ENCODE assay signal across 1 cellular context in the genomic region with DNA sequence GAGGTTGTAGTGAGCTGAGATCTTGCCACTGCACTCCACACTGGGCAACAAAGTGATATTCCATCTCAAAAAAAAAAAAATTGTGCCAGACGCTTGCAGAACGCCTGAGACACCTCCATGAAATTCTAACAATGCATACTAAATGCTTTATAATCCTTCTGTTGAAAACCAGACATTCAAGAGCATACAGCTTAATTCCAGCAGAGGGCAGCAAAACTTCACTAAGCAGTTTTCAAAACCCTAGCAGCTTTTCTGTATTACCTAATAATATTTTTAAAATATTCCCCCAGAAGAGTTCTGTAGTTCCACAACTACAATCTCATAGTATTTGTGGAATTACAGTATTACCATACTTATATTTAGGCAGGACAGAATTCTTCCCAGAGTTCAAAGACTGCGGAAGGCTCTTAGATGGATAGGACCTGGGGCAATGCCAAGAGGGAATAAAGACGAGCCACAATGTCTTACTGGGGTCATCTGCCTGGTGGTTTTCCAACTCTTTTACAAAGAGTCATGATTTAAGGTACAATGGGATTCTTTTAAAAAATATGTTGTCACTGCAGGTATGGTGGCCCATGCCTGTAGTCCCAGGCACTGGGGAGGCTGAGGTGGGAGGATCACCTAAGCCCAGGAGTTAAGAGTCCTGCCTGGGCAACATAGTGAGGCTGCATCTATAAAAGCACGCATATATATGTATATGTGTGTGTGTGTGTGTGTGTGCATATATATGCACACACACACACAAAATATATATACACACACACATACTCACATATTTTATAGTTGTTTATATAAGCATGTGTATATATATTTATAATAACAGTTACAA.
A peak's percentile ranks its signal among the peaks of the same experiment; 100 is the strongest.
TF ChIP-seq lines count a peak whose summit lies in the region.

No MANE protein-coding gene starts in this region.

TF ChIP-seq in GM12878, 131 proteins besides CTCF, POLR2A, EP300 and RAD21 (continued from another document):
- TF ChIP-seq, protein P1, sequence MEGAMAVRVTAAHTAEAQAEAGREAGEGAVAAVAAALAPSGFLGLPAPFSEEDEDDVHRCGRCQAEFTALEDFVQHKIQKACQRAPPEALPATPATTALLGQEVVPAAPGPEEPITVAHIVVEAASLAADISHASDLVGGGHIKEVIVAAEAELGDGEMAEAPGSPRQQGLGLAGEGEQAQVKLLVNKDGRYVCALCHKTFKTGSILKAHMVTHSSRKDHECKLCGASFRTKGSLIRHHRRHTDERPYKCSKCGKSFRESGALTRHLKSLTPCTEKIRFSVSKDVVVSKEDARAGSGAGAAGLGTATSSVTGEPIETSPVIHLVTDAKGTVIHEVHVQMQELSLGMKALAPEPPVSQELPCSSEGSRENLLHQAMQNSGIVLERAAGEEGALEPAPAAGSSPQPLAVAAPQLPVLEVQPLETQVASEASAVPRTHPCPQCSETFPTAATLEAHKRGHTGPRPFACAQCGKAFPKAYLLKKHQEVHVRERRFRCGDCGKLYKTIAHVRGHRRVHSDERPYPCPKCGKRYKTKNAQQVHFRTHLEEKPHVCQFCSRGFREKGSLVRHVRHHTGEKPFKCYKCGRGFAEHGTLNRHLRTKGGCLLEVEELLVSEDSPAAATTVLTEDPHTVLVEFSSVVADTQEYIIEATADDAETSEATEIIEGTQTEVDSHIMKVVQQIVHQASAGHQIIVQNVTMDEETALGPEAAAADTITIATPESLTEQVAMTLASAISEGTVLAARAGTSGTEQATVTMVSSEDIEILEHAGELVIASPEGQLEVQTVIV (IDR thresholded peaks at IDR 0.05; ENCODE audit: borderline replicate concordance, partially characterized antibody), result no peak
- TF ChIP-seq MEF2A (IDR thresholded peaks at IDR 0.05; ENCODE audit: insufficient read depth, low read depth, low read length) (no peak), TCF12 (IDR thresholded peaks at IDR 0.05; ENCODE audit: low read depth, low read length) (no peak), FOXM1 (IDR thresholded peaks at IDR 0.05; ENCODE audit: low read depth, low read length) (peak; percentile 50; the same call in 1 of the 2 replicates), CBX3 (IDR thresholded peaks at IDR 0.05; ENCODE audit: borderline replicate concordance, low read depth) (no peak), YY1 (IDR thresholded peaks at IDR 0.05; ENCODE audit: low read depth, low read length) (peak; percentile 22; the same call in 1 of the 2 replicates), SMC3 (IDR thresholded peaks at IDR 0.05; ENCODE audit: borderline replicate concordance, low read length) (peak; percentile 99), KLF5 (IDR thresholded peaks at IDR 0.05; ENCODE audit: partially characterized antibody) (no peak), CEBPB (IDR thresholded peaks at IDR 0.05; ENCODE audit: borderline replicate concordance in 1 of 2, low read depth in 2 of 2, low read length in 2 of 2) (no peak), RUNX3 (IDR thresholded peaks at IDR 0.05; ENCODE audit: low read length) (peak; percentile 28; the same call in 1 of the 2 replicates), NFXL1 (IDR thresholded peaks at IDR 0.05; ENCODE audit: borderline replicate concordance) (no peak), CEBPZ (IDR thresholded peaks at IDR 0.05; ENCODE audit: low read depth, low read length) (no peak), GABPA (IDR thresholded peaks at IDR 0.05; ENCODE audit: low read depth) (no peak)
- TF ChIP-seq, protein P2, sequence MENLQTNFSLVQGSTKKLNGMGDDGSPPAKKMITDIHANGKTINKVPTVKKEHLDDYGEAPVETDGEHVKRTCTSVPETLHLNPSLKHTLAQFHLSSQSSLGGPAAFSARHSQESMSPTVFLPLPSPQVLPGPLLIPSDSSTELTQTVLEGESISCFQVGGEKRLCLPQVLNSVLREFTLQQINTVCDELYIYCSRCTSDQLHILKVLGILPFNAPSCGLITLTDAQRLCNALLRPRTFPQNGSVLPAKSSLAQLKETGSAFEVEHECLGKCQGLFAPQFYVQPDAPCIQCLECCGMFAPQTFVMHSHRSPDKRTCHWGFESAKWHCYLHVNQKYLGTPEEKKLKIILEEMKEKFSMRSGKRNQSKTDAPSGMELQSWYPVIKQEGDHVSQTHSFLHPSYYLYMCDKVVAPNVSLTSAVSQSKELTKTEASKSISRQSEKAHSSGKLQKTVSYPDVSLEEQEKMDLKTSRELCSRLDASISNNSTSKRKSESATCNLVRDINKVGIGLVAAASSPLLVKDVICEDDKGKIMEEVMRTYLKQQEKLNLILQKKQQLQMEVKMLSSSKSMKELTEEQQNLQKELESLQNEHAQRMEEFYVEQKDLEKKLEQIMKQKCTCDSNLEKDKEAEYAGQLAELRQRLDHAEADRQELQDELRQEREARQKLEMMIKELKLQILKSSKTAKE (IDR thresholded peaks at IDR 0.05; ENCODE audit: low read depth, poor library complexity, severe bottlenecking), result peak; percentile 38
- TF ChIP-seq, protein P3, sequence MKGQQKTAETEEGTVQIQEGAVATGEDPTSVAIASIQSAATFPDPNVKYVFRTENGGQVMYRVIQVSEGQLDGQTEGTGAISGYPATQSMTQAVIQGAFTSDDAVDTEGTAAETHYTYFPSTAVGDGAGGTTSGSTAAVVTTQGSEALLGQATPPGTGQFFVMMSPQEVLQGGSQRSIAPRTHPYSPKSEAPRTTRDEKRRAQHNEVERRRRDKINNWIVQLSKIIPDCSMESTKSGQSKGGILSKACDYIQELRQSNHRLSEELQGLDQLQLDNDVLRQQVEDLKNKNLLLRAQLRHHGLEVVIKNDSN (IDR thresholded peaks at IDR 0.05; ENCODE audit: borderline replicate concordance, extremely low read length, insufficient read depth, low read depth, low read length), result no peak
- TF ChIP-seq, protein P4, sequence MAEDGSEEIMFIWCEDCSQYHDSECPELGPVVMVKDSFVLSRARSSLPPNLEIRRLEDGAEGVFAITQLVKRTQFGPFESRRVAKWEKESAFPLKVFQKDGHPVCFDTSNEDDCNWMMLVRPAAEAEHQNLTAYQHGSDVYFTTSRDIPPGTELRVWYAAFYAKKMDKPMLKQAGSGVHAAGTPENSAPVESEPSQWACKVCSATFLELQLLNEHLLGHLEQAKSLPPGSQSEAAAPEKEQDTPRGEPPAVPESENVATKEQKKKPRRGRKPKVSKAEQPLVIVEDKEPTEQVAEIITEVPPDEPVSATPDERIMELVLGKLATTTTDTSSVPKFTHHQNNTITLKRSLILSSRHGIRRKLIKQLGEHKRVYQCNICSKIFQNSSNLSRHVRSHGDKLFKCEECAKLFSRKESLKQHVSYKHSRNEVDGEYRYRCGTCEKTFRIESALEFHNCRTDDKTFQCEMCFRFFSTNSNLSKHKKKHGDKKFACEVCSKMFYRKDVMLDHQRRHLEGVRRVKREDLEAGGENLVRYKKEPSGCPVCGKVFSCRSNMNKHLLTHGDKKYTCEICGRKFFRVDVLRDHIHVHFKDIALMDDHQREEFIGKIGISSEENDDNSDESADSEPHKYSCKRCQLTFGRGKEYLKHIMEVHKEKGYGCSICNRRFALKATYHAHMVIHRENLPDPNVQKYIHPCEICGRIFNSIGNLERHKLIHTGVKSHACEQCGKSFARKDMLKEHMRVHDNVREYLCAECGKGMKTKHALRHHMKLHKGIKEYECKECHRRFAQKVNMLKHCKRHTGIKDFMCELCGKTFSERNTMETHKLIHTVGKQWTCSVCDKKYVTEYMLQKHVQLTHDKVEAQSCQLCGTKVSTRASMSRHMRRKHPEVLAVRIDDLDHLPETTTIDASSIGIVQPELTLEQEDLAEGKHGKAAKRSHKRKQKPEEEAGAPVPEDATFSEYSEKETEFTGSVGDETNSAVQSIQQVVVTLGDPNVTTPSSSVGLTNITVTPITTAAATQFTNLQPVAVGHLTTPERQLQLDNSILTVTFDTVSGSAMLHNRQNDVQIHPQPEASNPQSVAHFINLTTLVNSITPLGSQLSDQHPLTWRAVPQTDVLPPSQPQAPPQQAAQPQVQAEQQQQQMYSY (CRISPR knock-in tag; IDR thresholded peaks at IDR 0.05), result no peak
- TF ChIP-seq, protein P5, sequence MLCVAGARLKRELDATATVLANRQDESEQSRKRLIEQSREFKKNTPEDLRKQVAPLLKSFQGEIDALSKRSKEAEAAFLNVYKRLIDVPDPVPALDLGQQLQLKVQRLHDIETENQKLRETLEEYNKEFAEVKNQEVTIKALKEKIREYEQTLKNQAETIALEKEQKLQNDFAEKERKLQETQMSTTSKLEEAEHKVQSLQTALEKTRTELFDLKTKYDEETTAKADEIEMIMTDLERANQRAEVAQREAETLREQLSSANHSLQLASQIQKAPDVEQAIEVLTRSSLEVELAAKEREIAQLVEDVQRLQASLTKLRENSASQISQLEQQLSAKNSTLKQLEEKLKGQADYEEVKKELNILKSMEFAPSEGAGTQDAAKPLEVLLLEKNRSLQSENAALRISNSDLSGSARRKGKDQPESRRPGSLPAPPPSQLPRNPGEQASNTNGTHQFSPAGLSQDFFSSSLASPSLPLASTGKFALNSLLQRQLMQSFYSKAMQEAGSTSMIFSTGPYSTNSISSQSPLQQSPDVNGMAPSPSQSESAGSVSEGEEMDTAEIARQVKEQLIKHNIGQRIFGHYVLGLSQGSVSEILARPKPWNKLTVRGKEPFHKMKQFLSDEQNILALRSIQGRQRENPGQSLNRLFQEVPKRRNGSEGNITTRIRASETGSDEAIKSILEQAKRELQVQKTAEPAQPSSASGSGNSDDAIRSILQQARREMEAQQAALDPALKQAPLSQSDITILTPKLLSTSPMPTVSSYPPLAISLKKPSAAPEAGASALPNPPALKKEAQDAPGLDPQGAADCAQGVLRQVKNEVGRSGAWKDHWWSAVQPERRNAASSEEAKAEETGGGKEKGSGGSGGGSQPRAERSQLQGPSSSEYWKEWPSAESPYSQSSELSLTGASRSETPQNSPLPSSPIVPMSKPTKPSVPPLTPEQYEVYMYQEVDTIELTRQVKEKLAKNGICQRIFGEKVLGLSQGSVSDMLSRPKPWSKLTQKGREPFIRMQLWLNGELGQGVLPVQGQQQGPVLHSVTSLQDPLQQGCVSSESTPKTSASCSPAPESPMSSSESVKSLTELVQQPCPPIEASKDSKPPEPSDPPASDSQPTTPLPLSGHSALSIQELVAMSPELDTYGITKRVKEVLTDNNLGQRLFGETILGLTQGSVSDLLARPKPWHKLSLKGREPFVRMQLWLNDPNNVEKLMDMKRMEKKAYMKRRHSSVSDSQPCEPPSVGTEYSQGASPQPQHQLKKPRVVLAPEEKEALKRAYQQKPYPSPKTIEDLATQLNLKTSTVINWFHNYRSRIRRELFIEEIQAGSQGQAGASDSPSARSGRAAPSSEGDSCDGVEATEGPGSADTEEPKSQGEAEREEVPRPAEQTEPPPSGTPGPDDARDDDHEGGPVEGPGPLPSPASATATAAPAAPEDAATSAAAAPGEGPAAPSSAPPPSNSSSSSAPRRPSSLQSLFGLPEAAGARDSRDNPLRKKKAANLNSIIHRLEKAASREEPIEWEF (IDR thresholded peaks at IDR 0.05; ENCODE audit: insufficient replicate concordance, low read depth, low read length), result no peak
- TF ChIP-seq, protein P6, sequence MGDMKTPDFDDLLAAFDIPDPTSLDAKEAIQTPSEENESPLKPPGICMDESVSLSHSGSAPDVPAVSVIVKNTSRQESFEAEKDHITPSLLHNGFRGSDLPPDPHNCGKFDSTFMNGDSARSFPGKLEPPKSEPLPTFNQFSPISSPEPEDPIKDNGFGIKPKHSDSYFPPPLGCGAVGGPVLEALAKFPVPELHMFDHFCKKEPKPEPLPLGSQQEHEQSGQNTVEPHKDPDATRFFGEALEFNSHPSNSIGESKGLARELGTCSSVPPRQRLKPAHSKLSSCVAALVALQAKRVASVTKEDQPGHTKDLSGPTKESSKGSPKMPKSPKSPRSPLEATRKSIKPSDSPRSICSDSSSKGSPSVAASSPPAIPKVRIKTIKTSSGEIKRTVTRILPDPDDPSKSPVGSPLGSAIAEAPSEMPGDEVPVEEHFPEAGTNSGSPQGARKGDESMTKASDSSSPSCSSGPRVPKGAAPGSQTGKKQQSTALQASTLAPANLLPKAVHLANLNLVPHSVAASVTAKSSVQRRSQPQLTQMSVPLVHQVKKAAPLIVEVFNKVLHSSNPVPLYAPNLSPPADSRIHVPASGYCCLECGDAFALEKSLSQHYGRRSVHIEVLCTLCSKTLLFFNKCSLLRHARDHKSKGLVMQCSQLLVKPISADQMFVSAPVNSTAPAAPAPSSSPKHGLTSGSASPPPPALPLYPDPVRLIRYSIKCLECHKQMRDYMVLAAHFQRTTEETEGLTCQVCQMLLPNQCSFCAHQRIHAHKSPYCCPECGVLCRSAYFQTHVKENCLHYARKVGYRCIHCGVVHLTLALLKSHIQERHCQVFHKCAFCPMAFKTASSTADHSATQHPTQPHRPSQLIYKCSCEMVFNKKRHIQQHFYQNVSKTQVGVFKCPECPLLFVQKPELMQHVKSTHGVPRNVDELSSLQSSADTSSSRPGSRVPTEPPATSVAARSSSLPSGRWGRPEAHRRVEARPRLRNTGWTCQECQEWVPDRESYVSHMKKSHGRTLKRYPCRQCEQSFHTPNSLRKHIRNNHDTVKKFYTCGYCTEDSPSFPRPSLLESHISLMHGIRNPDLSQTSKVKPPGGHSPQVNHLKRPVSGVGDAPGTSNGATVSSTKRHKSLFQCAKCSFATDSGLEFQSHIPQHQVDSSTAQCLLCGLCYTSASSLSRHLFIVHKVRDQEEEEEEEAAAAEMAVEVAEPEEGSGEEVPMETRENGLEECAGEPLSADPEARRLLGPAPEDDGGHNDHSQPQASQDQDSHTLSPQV (IDR thresholded peaks at IDR 0.05), result 0 out of 2 replicates have a peak, but pooled peaks have one; percentile 62
- TF ChIP-seq, protein P7, sequence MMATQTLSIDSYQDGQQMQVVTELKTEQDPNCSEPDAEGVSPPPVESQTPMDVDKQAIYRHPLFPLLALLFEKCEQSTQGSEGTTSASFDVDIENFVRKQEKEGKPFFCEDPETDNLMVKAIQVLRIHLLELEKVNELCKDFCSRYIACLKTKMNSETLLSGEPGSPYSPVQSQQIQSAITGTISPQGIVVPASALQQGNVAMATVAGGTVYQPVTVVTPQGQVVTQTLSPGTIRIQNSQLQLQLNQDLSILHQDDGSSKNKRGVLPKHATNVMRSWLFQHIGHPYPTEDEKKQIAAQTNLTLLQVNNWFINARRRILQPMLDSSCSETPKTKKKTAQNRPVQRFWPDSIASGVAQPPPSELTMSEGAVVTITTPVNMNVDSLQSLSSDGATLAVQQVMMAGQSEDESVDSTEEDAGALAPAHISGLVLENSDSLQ (IDR thresholded peaks at IDR 0.05), result no peak
- TF ChIP-seq, protein P8, sequence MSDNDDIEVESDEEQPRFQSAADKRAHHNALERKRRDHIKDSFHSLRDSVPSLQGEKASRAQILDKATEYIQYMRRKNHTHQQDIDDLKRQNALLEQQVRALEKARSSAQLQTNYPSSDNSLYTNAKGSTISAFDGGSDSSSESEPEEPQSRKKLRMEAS (IDR thresholded peaks at IDR 0.05; ENCODE audit: low read depth, low read length), result no peak
TF ChIP-seq in GM12878: peak in this region for 6.
